Comparison of ENCODE assay signal across 7 cellular contexts in the genomic region with DNA sequence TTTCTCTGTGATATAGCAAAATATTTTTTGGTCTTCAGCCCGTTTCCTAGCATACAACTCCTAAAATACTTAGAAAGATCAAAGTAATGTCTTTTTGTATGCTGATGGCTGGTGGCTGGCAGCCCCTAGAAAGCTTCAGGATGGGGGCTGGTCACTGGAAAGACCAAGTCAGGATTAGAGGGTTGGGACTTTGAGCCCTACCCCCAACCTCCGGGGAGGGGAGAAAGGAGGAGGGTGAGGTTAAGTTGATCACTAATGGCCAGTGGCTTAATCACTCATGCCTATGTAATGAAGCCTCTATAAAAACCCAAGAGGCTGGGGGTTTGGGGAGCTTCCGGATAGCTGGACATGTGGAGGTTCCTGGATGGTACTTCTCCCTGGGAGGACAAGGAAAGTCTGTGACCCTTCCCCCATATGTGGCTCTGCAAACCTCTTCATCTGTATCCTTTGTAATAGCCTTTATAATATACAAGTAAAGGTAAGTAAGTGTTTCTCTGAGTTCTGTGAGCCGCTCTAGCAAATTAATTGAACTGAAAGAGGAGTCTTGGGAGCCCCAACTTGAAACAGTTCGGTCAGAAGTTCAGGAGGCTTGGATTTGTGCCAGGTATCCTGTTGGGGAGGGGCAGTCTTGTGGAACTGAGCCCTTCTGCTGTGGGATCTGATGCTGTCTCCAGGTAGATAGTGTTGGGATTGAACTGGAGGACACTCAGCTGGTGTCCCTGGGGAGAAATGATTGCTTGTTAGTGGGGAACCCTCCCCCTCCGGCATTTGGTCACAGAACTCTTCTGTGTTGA. TPM values are rescaled to one million over a fixed set of nuclear protein-coding genes. Genes with fewer than 3 reads are reported as not detected.
DNase-seq lines count a peak whose midpoint lies in the region; ATAC-seq and TF ChIP-seq lines count a peak whose summit lies in the region.
"Had no signal": no experiment of that assay in that cellular context is flagged by ENCODE, and none has a peak within 500 bp of the region (broad histone marks: within the 10 kb centered on the region; RNA-seq: fewer than 3 reads in every experiment).

No MANE protein-coding gene starts in this region.

- H3K27ac Mint-ChIP-seq in naive thymus-derived CD4-positive, alpha-beta T cell: peak overlapping the region; percentile 66 to 98 (median 94)

- no peak for TF ChIP-seq CTCF in Panc1 (IDR thresholded peaks at IDR 0.05)

- DNase-seq in HT-29 (ENCODE audit: low spot score): peak; percentile 45
- no peak for DNase-seq in Panc1 (ENCODE audit: low read depth, low spot score)
- no peak for DNase-seq in naive thymus-derived CD4-positive, alpha-beta T cell
- no peak for DNase-seq in stimulated activated CD4-positive, alpha-beta T cell treated with anti-CD3 and anti-CD28 coated beads, Interleukin-4, amount 100 ng/mL, for 1 hour
- DNase-seq: stimulated activated CD4-positive, alpha-beta T cell treated with anti-CD3 and anti-CD28 coated beads, Interleukin-15, amount 100 ng/mL, for 24 hours had no signal

- in situ Hi-C loops in Panc1 (cut with HindIII; ENCODE audit: low pct_unique_long_range_greater_than_20kb, low sequenced_read_pairs): no loop called here

- POLR2A ChIA-PET in Panc1 (lab: Charles Lee): no interaction called here
- POLR2A ChIA-PET in naive thymus-derived CD4-positive, alpha-beta T cell (lab: Charles Lee): interaction anchor here (0.8 to 25.4 kb wide), 8 partner anchors 9 to 103 kb away, joined by 3 to 531 read pairs (median 4); partner anchors contain the start of genes PRMT7 and SLC7A6OS

- no peak for ATAC-seq in Panc1
- no peak for ATAC-seq in naive thymus-derived CD4-positive, alpha-beta T cell
- no peak for ATAC-seq in GM18502 (IDR thresholded peaks at IDR 0.05; ENCODE audit: poor library complexity, unreplicated experiment)

- H3K27me3 ChIP-seq in Panc1 (ENCODE audit: control insufficient read depth, insufficient read depth, low read length): no peaks in the 10 kb centered on the region
- H3K27me3 ChIP-seq in naive thymus-derived CD4-positive, alpha-beta T cell (ENCODE audit: control insufficient read depth in 2 of 2, insufficient read depth in 2 of 2, low read length in 2 of 2): no peaks in the 10 kb centered on the region

- peaks cover 0 to 28% (median 15%) of the 10 kb centered on the region in 5 donors for H3K36me3 Mint-ChIP-seq in naive thymus-derived CD4-positive, alpha-beta T cell

- no peaks in the 10 kb centered on the region for H3K9me3 ChIP-seq in Panc1 (ENCODE audit: control insufficient read depth, insufficient read depth, low read depth, low read length)
- no peaks in the 10 kb centered on the region for H3K9me3 ChIP-seq in naive thymus-derived CD4-positive, alpha-beta T cell (ENCODE audit: control insufficient read depth in 2 of 3, low read length in 3 of 3)

- intact Hi-C loops in Panc1 (cut with micrococcal nuclease; ENCODE audit: unreplicated experiment): no loop called here
- intact Hi-C loops in naive thymus-derived CD4-positive, alpha-beta T cell (cut with micrococcal nuclease): no loop called here

- no peaks in the 10 kb centered on the region for H3K27me3 Mint-ChIP-seq in naive thymus-derived CD4-positive, alpha-beta T cell

- peak overlapping the region; percentile 41; the same call in 1 of the 2 replicates for H3K27ac ChIP-seq in Panc1 (ENCODE audit: low read length)
- H3K27ac ChIP-seq in naive thymus-derived CD4-positive, alpha-beta T cell (ENCODE audit: low read depth, low read length): peak overlapping the region; percentile 83

- CTCF ChIA-PET in Panc1 (lab: Charles Lee): no interaction called here
- CTCF ChIA-PET in naive thymus-derived CD4-positive, alpha-beta T cell (lab: Charles Lee): interaction anchor here (0.8 to 2.1 kb wide), 2 partner anchors 16 to 61 kb away, joined by 4 to 6 read pairs; no protein-coding TSS in a partner anchor

- H3K9me3 Mint-ChIP-seq in naive thymus-derived CD4-positive, alpha-beta T cell: no peaks in the 10 kb centered on the region

- TSS peak; percentile 20 for BruUV-seq in Panc1 (replicated peaks; lab: Mats Ljungman, UMichigan)

- H3K4me3 ChIP-seq in Panc1 (ENCODE audit: low read depth in 2 of 2, low read length in 2 of 2): no peak overlapping the region
- no peak overlapping the region for H3K4me3 ChIP-seq in naive thymus-derived CD4-positive, alpha-beta T cell (ENCODE audit: low read length)

- H3K36me3 ChIP-seq in Panc1 (ENCODE audit: control insufficient read depth, insufficient read depth, low read length): no peaks in the 10 kb centered on the region; the same call in 1 of the 2 replicates
- H3K36me3 ChIP-seq in naive thymus-derived CD4-positive, alpha-beta T cell (ENCODE audit: control insufficient read depth in 2 of 3, insufficient read depth in 3 of 3, low read length in 3 of 3): peaks cover 0 to 17% (median 0%) of the 10 kb centered on the region in 3 experiments

- peak overlapping the region; percentile 48 to 100 (median 76) for H3K4me3 Mint-ChIP-seq in naive thymus-derived CD4-positive, alpha-beta T cell

- peaks cover 48 to 85% (median 77%) of the 10 kb centered on the region in 7 donors for H3K4me1 Mint-ChIP-seq in naive thymus-derived CD4-positive, alpha-beta T cell

- H3K4me1 ChIP-seq in Panc1 (ENCODE audit: control insufficient read depth, insufficient read depth, low read length): peaks cover 17% of the 10 kb centered on the region
- peaks cover 38 to 63% of the 10 kb centered on the region in 2 donors for H3K4me1 ChIP-seq in naive thymus-derived CD4-positive, alpha-beta T cell (ENCODE audit: control insufficient read depth in 2 of 2, insufficient read depth in 2 of 2, low read length in 2 of 2)

RNA-seq across cellular contexts. Expression of gene SLC7A6, which starts 3.5 kb away (rescaled TPM):
- total RNA-seq in HT-29 (2014; rRNA removed; shearing (Covaris generic)): 43.2 and 53.7 TPM in 2 replicates
- 58.9 TPM for total RNA-seq in Panc1 (2021; ENCODE audit: unreplicated experiment)
- 34.4 TPM for polyA plus RNA-seq in Panc1 (2012; ENCODE audit: insufficient read length)
- 100 to 1,000 TPM; 112 to 248 (median 207) TPM for total RNA-seq in naive thymus-derived CD4-positive, alpha-beta T cell
- polyA plus RNA-seq in naive thymus-derived CD4-positive, alpha-beta T cell: 10 to 100 TPM; 29.3 to 31.1 TPM

RNA-seq across cellular contexts. Expression of gene PLA2G15, which starts 22.6 kb away (rescaled TPM):
- total RNA-seq in HT-29 (2014; rRNA removed; shearing (Covaris generic)): 15.9 and 18.6 TPM in 2 replicates
- 14.3 TPM for total RNA-seq in Panc1 (2021; ENCODE audit: unreplicated experiment)
- polyA plus RNA-seq in Panc1 (2012; ENCODE audit: insufficient read length): 14.7 TPM
- 10 to 100 TPM in 2 of 5 experiments, 1 to 10 TPM in 3; 8.5 to 16.8 (median 9.9) TPM for total RNA-seq in naive thymus-derived CD4-positive, alpha-beta T cell
- 10 to 100 TPM in 1 of 2 donors, 1 to 10 TPM in 1; 6.8 to 15.6 TPM for polyA plus RNA-seq in naive thymus-derived CD4-positive, alpha-beta T cell

RNA-seq across cellular contexts. Expression of gene ESRP2, which starts 31.9 kb away (rescaled TPM):
- total RNA-seq in HT-29 (2014; rRNA removed; shearing (Covaris generic)): 104 and 122 TPM in 2 replicates
- total RNA-seq in Panc1 (2021; ENCODE audit: unreplicated experiment): 27.0 TPM
- polyA plus RNA-seq in Panc1 (2012; ENCODE audit: insufficient read length): 18.5 TPM
- not detected for total RNA-seq in naive thymus-derived CD4-positive, alpha-beta T cell
- under 1 TPM; 0.11 to 0.29 TPM for polyA plus RNA-seq in naive thymus-derived CD4-positive, alpha-beta T cell
- total RNA-seq: cerebellum had no signal

RNA-seq across cellular contexts. Expression of gene SLC7A6OS, which starts 42.9 kb away (rescaled TPM):
- total RNA-seq in HT-29 (2014; rRNA removed; shearing (Covaris generic)): 15.0 and 22.2 TPM in 2 replicates
- total RNA-seq in Panc1 (2021; ENCODE audit: unreplicated experiment): 16.0 TPM
- 7.7 TPM for polyA plus RNA-seq in Panc1 (2012; ENCODE audit: insufficient read length)
- total RNA-seq in naive thymus-derived CD4-positive, alpha-beta T cell: 10 to 100 TPM; 31.4 to 50.3 (median 34.8) TPM
- polyA plus RNA-seq in naive thymus-derived CD4-positive, alpha-beta T cell: 10 to 100 TPM; 22.1 to 35.6 TPM

RNA-seq across cellular contexts. Expression of gene PRMT7, which starts 43.0 kb away (rescaled TPM):
- 36.3 and 50.6 TPM in 2 replicates for total RNA-seq in HT-29 (2014; rRNA removed; shearing (Covaris generic))
- 33.1 TPM for total RNA-seq in Panc1 (2021; ENCODE audit: unreplicated experiment)
- 37.1 TPM for polyA plus RNA-seq in Panc1 (2012; ENCODE audit: insufficient read length)
- total RNA-seq in naive thymus-derived CD4-positive, alpha-beta T cell: 10 to 100 TPM; 60.8 to 95.1 (median 89.4) TPM
- polyA plus RNA-seq in naive thymus-derived CD4-positive, alpha-beta T cell: 10 to 100 TPM; 42.5 to 47.6 TPM

Comparison
In these comparisons a context has a peak if more than half of its experiments do, and no peak if none do; other contexts are left out.
1. RNA of gene ESRP2, which starts 31.9 kb away (total RNA-seq): 104 to 122 TPM in HT-29 and 27.0 TPM in Panc1 (single experiment); not detected in naive thymus-derived CD4-positive, alpha-beta T cell; every median in the first group is over 10 times any median in the second.